In the genomic region with DNA sequence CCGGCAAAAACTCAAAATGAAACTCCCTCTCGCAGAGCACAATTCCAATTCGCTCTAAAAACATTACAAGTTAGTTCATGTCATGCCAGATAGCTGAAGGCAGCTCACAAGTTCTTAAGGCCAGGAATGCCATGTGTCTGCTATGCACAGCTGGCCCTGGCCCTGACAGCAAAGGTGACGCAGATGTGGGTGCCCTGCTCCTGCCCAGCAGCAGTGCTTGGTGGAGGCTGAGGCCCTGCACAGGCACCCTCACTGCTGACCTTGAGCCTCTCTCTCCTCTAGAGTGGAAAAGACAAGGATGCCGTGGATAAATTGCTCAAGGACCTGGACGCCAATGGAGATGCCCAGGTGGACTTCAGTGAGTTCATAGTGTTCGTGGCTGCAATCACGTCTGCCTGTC, we compare ENCODE assay signal across 12 cellular contexts. TPM values are rescaled to one million over a fixed set of nuclear protein-coding genes. Genes with fewer than 3 reads are reported as not detected.
DNase-seq lines count a peak whose midpoint lies in the region; ATAC-seq and TF ChIP-seq lines count a peak whose summit lies in the region.
"Had no signal": no experiment of that assay in that cellular context is flagged by ENCODE, and none has a peak within 500 bp of the region (broad histone marks: within the 10 kb centered on the region; RNA-seq: fewer than 3 reads in every experiment).

No MANE protein-coding gene starts in this region.

- TF ChIP-seq CTCF in CD8-positive, alpha-beta T cell (IDR thresholded peaks at IDR 0.05): no peak
- TF ChIP-seq CTCF in Peyer's patch (IDR thresholded peaks at IDR 0.05) (no peak), progenitor cell of endocrine pancreas (IDR thresholded peaks at IDR 0.05; ENCODE audit: unreplicated experiment) (no peak)

- intact Hi-C loops in CD8-positive, alpha-beta T cell (cut with DNase I, micrococcal nuclease): loop anchor here in 1 of 2 experiments (1.0 to 10.0 kb wide), 3 partner anchors 13 to 122 kb away; a partner anchor contains a TSS

- peak; percentile 55 for ATAC-seq in CD8-positive, alpha-beta T cell
- no peak for ATAC-seq in HG02981 (IDR thresholded peaks at IDR 0.05; ENCODE audit: unreplicated experiment)

- H3K36me3 ChIP-seq in CD8-positive, alpha-beta T cell (ENCODE audit: insufficient read depth, low read length): no peaks in the 10 kb centered on the region
- H3K36me3 ChIP-seq in Peyer's patch (peaks cover 0 to 3% (median 0%) of the 10 kb centered on the region in 3 donors), esophagus (ENCODE audit: control insufficient read depth in 2 of 2, insufficient read depth in 2 of 2, low read length in 1 of 2) (peaks cover 0 to 6% of the 10 kb centered on the region in 2 donors)
- H3K36me3 ChIP-seq: uterus had no signal

- H3K4me3 Mint-ChIP-seq in CD8-positive, alpha-beta T cell: peak overlapping the region; percentile 30
- H3K4me3 Mint-ChIP-seq in progenitor cell of endocrine pancreas (ENCODE audit: low read depth): no peak overlapping the region

- no peaks in the 10 kb centered on the region for H3K9me3 Mint-ChIP-seq in CD8-positive, alpha-beta T cell
- H3K9me3 Mint-ChIP-seq in progenitor cell of endocrine pancreas (ENCODE audit: low read depth): no peaks in the 10 kb centered on the region

- no peak for TF ChIP-seq POLR2A in Peyer's patch (IDR thresholded peaks at IDR 0.05)

- CTCF ChIA-PET in CD8-positive, alpha-beta T cell (lab: Charles Lee): interaction anchor here (1.0 to 6.0 kb wide), 8 partner anchors 10 to 177 kb away, joined by 3 to 68 read pairs (median 4); a partner anchor contains a TSS

- peaks cover 80% of the 10 kb centered on the region for H3K4me1 ChIP-seq in CD8-positive, alpha-beta T cell (ENCODE audit: insufficient read depth, low read length)
- H3K4me1 ChIP-seq in Peyer's patch (peaks cover 0 to 30% (median 4%) of the 10 kb centered on the region in 4 donors), esophagus (ENCODE audit: control insufficient read depth in 2 of 2, insufficient read depth in 2 of 2, low read length in 1 of 2) (peaks cover 9 to 21% of the 10 kb centered on the region in 2 donors)
- H3K4me1 ChIP-seq: uterus had no signal

- DNase-seq in CD8-positive, alpha-beta T cell: no peak
- DNase-seq in Peyer's patch: peak in 1 of 3 donors; percentile 34
- no peak for DNase-seq in progenitor cell of endocrine pancreas (ENCODE audit: low spot score, unreplicated experiment)
- DNase-seq in stimulated activated CD4-positive, alpha-beta T cell treated with anti-CD3 and anti-CD28 coated beads, Interleukin-2, amount 100 ng/mL, for 24 hours: no peak
- DNase-seq in putamen (ENCODE audit: low spot score): no peak
- no peak for DNase-seq in 8988T
- DNase-seq: HCEC 1CT, NCI-H187, uterus had no signal

- H3K27ac ChIP-seq in CD8-positive, alpha-beta T cell (ENCODE audit: low read depth, low read length): peak overlapping the region; percentile 67
- H3K27ac ChIP-seq in Peyer's patch: peak overlapping the region; percentile 53 to 70 (median 68)
- peak overlapping the region; percentile 68 to 89 for H3K27ac ChIP-seq in esophagus (ENCODE audit: low read depth in 2 of 2, low read length in 1 of 2)
- H3K27ac ChIP-seq: uterus had no signal

- H3K27me3 Mint-ChIP-seq in CD8-positive, alpha-beta T cell (ENCODE audit: low read depth): no peaks in the 10 kb centered on the region
- no peaks in the 10 kb centered on the region for H3K27me3 Mint-ChIP-seq in progenitor cell of endocrine pancreas

- peaks cover 75% of the 10 kb centered on the region for H3K4me1 Mint-ChIP-seq in CD8-positive, alpha-beta T cell (ENCODE audit: low read depth)
- peaks cover 25% of the 10 kb centered on the region for H3K4me1 Mint-ChIP-seq in progenitor cell of endocrine pancreas (ENCODE audit: low read depth)

- 49 to 56% methylated on average over 8 of the region's 8 CpGs for WGBS in esophagus, 2 donors

- peak overlapping the region; percentile 93 for H3K27ac Mint-ChIP-seq in CD8-positive, alpha-beta T cell
- H3K27ac Mint-ChIP-seq in progenitor cell of endocrine pancreas: peak overlapping the region; percentile 2

- H3K36me3 Mint-ChIP-seq in CD8-positive, alpha-beta T cell: peaks cover 16% of the 10 kb centered on the region
- H3K36me3 Mint-ChIP-seq in progenitor cell of endocrine pancreas (ENCODE audit: insufficient read depth): peaks cover 11% of the 10 kb centered on the region

- H3K9me3 ChIP-seq in CD8-positive, alpha-beta T cell (ENCODE audit: low read length): no peaks in the 10 kb centered on the region
- no peaks in the 10 kb centered on the region for H3K9me3 ChIP-seq in Peyer's patch
- H3K9me3 ChIP-seq in esophagus (ENCODE audit: control insufficient read depth in 2 of 2, insufficient read depth in 1 of 2, low read depth in 1 of 2, low read length in 1 of 2): peaks cover 0 to 2% of the 10 kb centered on the region in 2 donors
- H3K9me3 ChIP-seq: uterus had no signal

- POLR2A ChIA-PET in CD8-positive, alpha-beta T cell (lab: Charles Lee): interaction anchor here (0.8 to 4.7 kb wide), 11 partner anchors 9 to 56 kb away, joined by 4 to 96 read pairs (median 7); a partner anchor contains a TSS

- no peaks in the 10 kb centered on the region for H3K27me3 ChIP-seq in CD8-positive, alpha-beta T cell (ENCODE audit: insufficient read depth, low read length)
- H3K27me3 ChIP-seq in Peyer's patch: no peaks in the 10 kb centered on the region
- H3K27me3 ChIP-seq in esophagus (ENCODE audit: control insufficient read depth in 1 of 2, insufficient read depth in 2 of 2, low read length in 2 of 2): no peaks in the 10 kb centered on the region
- H3K27me3 ChIP-seq: uterus had no signal

- no peak overlapping the region for H3K4me3 ChIP-seq in CD8-positive, alpha-beta T cell (ENCODE audit: low read depth, low read length)
- H3K4me3 ChIP-seq in Peyer's patch: no peak overlapping the region
- peak overlapping the region in 1 of 2 donors; percentile 49 for H3K4me3 ChIP-seq in esophagus (ENCODE audit: low read depth in 1 of 2, low read length in 2 of 2)
- H3K4me3 ChIP-seq: uterus had no signal

RNA-seq across cellular contexts. Expression of a gene that starts 2.9 kb away (rescaled TPM):
- 1 to 10 TPM; 1.1 to 1.5 TPM for total RNA-seq in CD8-positive, alpha-beta T cell
- total RNA-seq in Peyer's patch (1 to 10 TPM in 2 of 4 donors, not detected in 2; 1.5 to 3.3 TPM), progenitor cell of endocrine pancreas (1.3 and 3.5 TPM in 2 replicates)
- 100 to 1,000 TPM in 1 of 2 donors, 10 to 100 TPM in 1; 60.0 to 290 TPM for polyA plus RNA-seq in esophagus
- total RNA-seq: glomerular endothelial cell had no signal

RNA-seq across cellular contexts. Expression of a gene that starts 13.1 kb away (rescaled TPM):
- 10 to 100 TPM; 27.5 to 30.0 TPM for total RNA-seq in CD8-positive, alpha-beta T cell
- total RNA-seq in Peyer's patch (10 to 100 TPM; 34.9 to 61.1 (median 37.4) TPM), progenitor cell of endocrine pancreas (64.9 and 69.3 TPM in 2 replicates)
- 10 to 100 TPM; 47.1 to 54.9 TPM for polyA plus RNA-seq in esophagus

RNA-seq across cellular contexts. Expression of a gene that starts 19.4 kb away (rescaled TPM):
- 10 to 100 TPM; 29.7 to 30.7 TPM for total RNA-seq in CD8-positive, alpha-beta T cell
- total RNA-seq in Peyer's patch (10 to 100 TPM; 20.0 to 20.6 (median 20.2) TPM), progenitor cell of endocrine pancreas (18.8 and 20.0 TPM in 2 replicates)
- 1 to 10 TPM; 5.4 to 9.9 TPM for polyA plus RNA-seq in esophagus

RNA-seq across cellular contexts. Expression of a gene that starts 56.1 kb away (rescaled TPM):
- 100 to 1,000 TPM; 177 to 183 TPM for total RNA-seq in CD8-positive, alpha-beta T cell
- total RNA-seq in Peyer's patch (100 to 1,000 TPM; 116 to 338 (median 155) TPM), progenitor cell of endocrine pancreas (223 and 225 TPM in 2 replicates)
- polyA plus RNA-seq in esophagus: 100 to 1,000 TPM; 138 to 236 TPM
